In genomic region chr2:60678551-60678950, GRCh38 we compare ENCODE assay signal across 30 cellular contexts.
"Had no signal": no experiment of that assay in that cellular context is flagged by ENCODE, and none has a peak within 500 bp of the region (broad histone marks: within the 10 kb centered on the region; RNA-seq: fewer than 3 reads in every experiment).

No MANE protein-coding gene starts in this region.

- H3K4me1 ChIP-seq: ascending aorta, foreskin keratinocyte, gastrocnemius medialis had no signal

- H3K36me3 Mint-ChIP-seq: activated naive CD4-positive, alpha-beta T cell treated with anti-CD3 and anti-CD28 coated beads, Interleukin-2, amount 10 ng/mL, durations not matched to agents 7 days and 5 days; activated naive CD4-positive, alpha-beta T cell treated with anti-CD3 and anti-CD28 coated beads, Interleukin-2, amount 50 U/mL, for 72 hours; activated naive CD8-positive, alpha-beta T cell treated with anti-CD3 and anti-CD28 coated beads, Interleukin-2, amount 10 ng/mL, durations not matched to agents 7 days and 5 days had no signal

- DNase-seq: activated B cell treated with CpG ODN at 0.5 μM for 24 hours; activated CD4-positive, alpha-beta memory T cell treated with anti-CD3 and anti-CD28 coated beads, Interleukin-2, amount 10 ng/mL, durations not matched to agents 7 days and 5 days; activated CD4-positive, alpha-beta T cell treated with anti-CD3 and anti-CD28 coated beads for 48 hours; activated CD8-positive, alpha-beta memory T cell treated with anti-CD3 and anti-CD28 coated beads, Interleukin-2, amount 50 U/mL, for 48 hours; activated gamma-delta T cell; activated naive CD4-positive, alpha-beta T cell; activated naive CD4-positive, alpha-beta T cell treated with anti-CD3 and anti-CD28 coated beads, Interleukin-2, amount 10 ng/mL, durations not matched to agents 7 days and 5 days; activated naive CD8-positive, alpha-beta T cell treated with anti-CD3 and anti-CD28 coated beads, Interleukin-2, amount 10 ng/mL, durations not matched to agents 7 days and 5 days; activated T-cell treated with anti-CD3 and anti-CD28 coated beads for 4 hours; activated T-cell treated with anti-CD3 and anti-CD28 coated beads, Interleukin-2, amount 50 U/mL, for 24 hours; activated T-cell treated with anti-CD3 and anti-CD28 coated beads, Interleukin-2, amount 50 U/mL, for 72 hours; caudate nucleus; cortex of kidney; dermis blood vessel endothelial cell; effector CD4-positive, alpha-beta T cell; effector memory CD8-positive, alpha-beta T cell; erythroblast; foreskin keratinocyte; gastrocnemius medialis; glutamatergic neuron; hypothalamus; T1000; WERI-Rb-1 had no signal

- H3K4me3 ChIP-seq: ascending aorta, esophagus muscularis mucosa, gastrocnemius medialis, heart left ventricle had no signal

- H3K4me1 Mint-ChIP-seq: activated naive CD4-positive, alpha-beta T cell treated with anti-CD3 and anti-CD28 coated beads, Interleukin-2, amount 10 ng/mL, durations not matched to agents 7 days and 5 days had no signal

- ATAC-seq: activated CD4-positive, CD25-positive, alpha-beta regulatory T cell treated with anti-CD3 and anti-CD28 coated beads, Interleukin-2, amount 50 U/mL, for 24 hours; activated T-cell treated with anti-CD3 and anti-CD28 coated beads, Interleukin-2, amount 50 U/mL, for 72 hours; effector memory CD8-positive, alpha-beta T cell; foreskin keratinocyte; gastrocnemius medialis had no signal

- H3K27ac ChIP-seq: ascending aorta, esophagus muscularis mucosa, foreskin keratinocyte, gastrocnemius medialis, heart left ventricle, WERI-Rb-1 had no signal

- H3K27ac Mint-ChIP-seq: activated B cell treated with CpG ODN at 0.5 μM for 24 hours; activated CD4-positive, alpha-beta memory T cell treated with anti-CD3 and anti-CD28 coated beads, Interleukin-2, amount 10 ng/mL, durations not matched to agents 7 days and 5 days; activated naive CD4-positive, alpha-beta T cell treated with anti-CD3 and anti-CD28 coated beads, Interleukin-2, amount 10 ng/mL, durations not matched to agents 7 days and 5 days; activated naive CD4-positive, alpha-beta T cell treated with anti-CD3 and anti-CD28 coated beads, Interleukin-2, amount 50 U/mL, for 72 hours; activated naive CD8-positive, alpha-beta T cell treated with anti-CD3 and anti-CD28 coated beads, Interleukin-2, amount 10 ng/mL, durations not matched to agents 7 days and 5 days; activated T-cell treated with anti-CD3 and anti-CD28 coated beads, Interleukin-2, amount 50 U/mL, for 24 hours; activated T-cell treated with anti-CD3 and anti-CD28 coated beads, Interleukin-2, amount 50 U/mL, for 72 hours; effector memory CD8-positive, alpha-beta T cell; T-helper 2 cell treated with Interferon-gamma antibody and Interleukin-4, amounts not matched to agents 5 μg/mL and 100 μg/mL, for 36 hours had no signal

- FAIRE-seq: colon had no signal

- H3K9me3 ChIP-seq: ascending aorta, esophagus muscularis mucosa, gastrocnemius medialis, heart left ventricle had no signal

- H3K9me3 Mint-ChIP-seq: activated B cell treated with CpG ODN at 0.5 μM for 24 hours; activated CD4-positive, alpha-beta memory T cell treated with anti-CD3 and anti-CD28 coated beads, Interleukin-2, amount 10 ng/mL, durations not matched to agents 7 days and 5 days; activated naive CD4-positive, alpha-beta T cell treated with anti-CD3 and anti-CD28 coated beads, Interleukin-2, amount 10 ng/mL, durations not matched to agents 7 days and 5 days; activated naive CD4-positive, alpha-beta T cell treated with anti-CD3 and anti-CD28 coated beads, Interleukin-2, amount 50 U/mL, for 72 hours; activated naive CD8-positive, alpha-beta T cell treated with anti-CD3 and anti-CD28 coated beads, Interleukin-2, amount 10 ng/mL, durations not matched to agents 7 days and 5 days; activated T-cell treated with anti-CD3 and anti-CD28 coated beads, Interleukin-2, amount 50 U/mL, for 24 hours; activated T-cell treated with anti-CD3 and anti-CD28 coated beads, Interleukin-2, amount 50 U/mL, for 72 hours; effector memory CD8-positive, alpha-beta T cell; T-helper 2 cell treated with Interferon-gamma antibody and Interleukin-4, amounts not matched to agents 5 μg/mL and 100 μg/mL, for 36 hours had no signal

- H3K4me3 Mint-ChIP-seq: activated B cell treated with CpG ODN at 0.5 μM for 24 hours; activated CD4-positive, alpha-beta memory T cell treated with anti-CD3 and anti-CD28 coated beads, Interleukin-2, amount 10 ng/mL, durations not matched to agents 7 days and 5 days; activated naive CD4-positive, alpha-beta T cell treated with anti-CD3 and anti-CD28 coated beads, Interleukin-2, amount 10 ng/mL, durations not matched to agents 7 days and 5 days; activated naive CD8-positive, alpha-beta T cell treated with anti-CD3 and anti-CD28 coated beads, Interleukin-2, amount 10 ng/mL, durations not matched to agents 7 days and 5 days; activated T-cell treated with anti-CD3 and anti-CD28 coated beads, Interleukin-2, amount 50 U/mL, for 24 hours; activated T-cell treated with anti-CD3 and anti-CD28 coated beads, Interleukin-2, amount 50 U/mL, for 72 hours; effector memory CD8-positive, alpha-beta T cell; T-helper 2 cell treated with Interferon-gamma antibody and Interleukin-4, amounts not matched to agents 5 μg/mL and 100 μg/mL, for 36 hours had no signal

- H3K36me3 ChIP-seq: ascending aorta, esophagus muscularis mucosa, gastrocnemius medialis, heart left ventricle, WERI-Rb-1 had no signal

- H3K27me3 ChIP-seq: ascending aorta, esophagus muscularis mucosa had no signal
